1 cellular context compared by ENCODE assay signal in the genomic region with DNA sequence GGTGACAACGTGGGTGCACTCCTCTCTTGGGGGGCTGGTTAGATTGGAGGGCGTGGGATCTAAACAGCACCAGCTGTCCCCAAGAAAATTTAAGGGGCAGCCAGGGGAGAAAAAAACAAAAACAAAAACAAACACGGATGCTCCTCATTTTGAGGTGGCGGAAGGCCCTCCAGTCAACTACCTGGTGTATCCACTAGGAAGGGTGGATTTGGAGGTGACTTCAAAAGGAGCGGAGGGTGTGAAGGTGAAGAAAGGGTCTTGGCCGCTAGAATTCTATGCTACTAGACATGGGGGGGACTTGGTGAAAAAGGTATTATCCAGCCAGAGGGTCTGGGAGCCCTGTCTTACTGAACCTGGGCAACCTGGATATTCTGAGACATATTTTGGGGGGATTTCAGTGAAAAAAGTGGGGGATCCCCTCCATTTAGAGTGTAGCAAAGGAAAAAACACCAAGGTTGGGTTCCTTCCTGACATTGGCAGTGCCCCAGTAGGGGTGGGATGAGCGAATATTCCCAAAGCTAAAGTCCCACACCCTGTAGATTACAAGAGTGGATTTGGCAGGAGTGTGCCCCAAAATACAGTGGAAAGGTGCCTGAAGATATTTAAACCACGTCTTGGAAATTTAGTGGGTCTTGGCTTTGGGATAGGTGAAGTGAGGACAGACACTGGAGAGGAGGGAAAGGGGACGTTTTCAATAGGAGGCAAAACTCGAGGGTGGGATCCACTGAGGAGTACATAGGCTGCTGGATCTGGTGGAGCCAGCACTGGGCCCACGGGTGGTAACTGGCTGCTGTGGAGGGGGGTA.
TF ChIP-seq lines count a peak whose summit lies in the region.

No MANE protein-coding gene starts in this region.

TF ChIP-seq in H1, 55 proteins besides CTCF, POLR2A, EP300 and RAD21:
- TF ChIP-seq RXRA (IDR thresholded peaks at IDR 0.05; ENCODE audit: insufficient read depth, low read depth, low read length) (no peak), ASH2L (IDR thresholded peaks at IDR 0.05; ENCODE audit: low read length) (no peak), RNF2 (IDR thresholded peaks at IDR 0.05; ENCODE audit: borderline replicate concordance, low read depth, low read length, missing control alignments, poor library complexity, severe bottlenecking) (no peak), SIX5 (IDR thresholded peaks at IDR 0.05; ENCODE audit: low read depth, low read length) (no peak), TEAD4 (IDR thresholded peaks at IDR 0.05; ENCODE audit: low read depth, low read length) (no peak), PHF8 (conservative IDR thresholded peaks at IDR 0.05; ENCODE audit: low read depth, low read length) (no peak), KDM5A (IDR thresholded peaks at IDR 0.05; ENCODE audit: low read length) (no peak), SRF (IDR thresholded peaks at IDR 0.05; ENCODE audit: low read depth, low read length) (no peak), CBX5 (IDR thresholded peaks at IDR 0.05; ENCODE audit: low read depth, low read length) (no peak), CEBPB (IDR thresholded peaks at IDR 0.05; ENCODE audit: low read depth, low read length) (no peak), YY1 (IDR thresholded peaks at IDR 0.05; ENCODE audit: low read depth, low read length) (no peak), POU5F1 (IDR thresholded peaks at IDR 0.05; ENCODE audit: low read depth, low read length) (no peak), EZH2 (IDR thresholded peaks at IDR 0.05; ENCODE audit: low read depth, low read length, severe bottlenecking) (no peak)
